Comparison of ENCODE assay signal across 8 cellular contexts in the genomic region with DNA sequence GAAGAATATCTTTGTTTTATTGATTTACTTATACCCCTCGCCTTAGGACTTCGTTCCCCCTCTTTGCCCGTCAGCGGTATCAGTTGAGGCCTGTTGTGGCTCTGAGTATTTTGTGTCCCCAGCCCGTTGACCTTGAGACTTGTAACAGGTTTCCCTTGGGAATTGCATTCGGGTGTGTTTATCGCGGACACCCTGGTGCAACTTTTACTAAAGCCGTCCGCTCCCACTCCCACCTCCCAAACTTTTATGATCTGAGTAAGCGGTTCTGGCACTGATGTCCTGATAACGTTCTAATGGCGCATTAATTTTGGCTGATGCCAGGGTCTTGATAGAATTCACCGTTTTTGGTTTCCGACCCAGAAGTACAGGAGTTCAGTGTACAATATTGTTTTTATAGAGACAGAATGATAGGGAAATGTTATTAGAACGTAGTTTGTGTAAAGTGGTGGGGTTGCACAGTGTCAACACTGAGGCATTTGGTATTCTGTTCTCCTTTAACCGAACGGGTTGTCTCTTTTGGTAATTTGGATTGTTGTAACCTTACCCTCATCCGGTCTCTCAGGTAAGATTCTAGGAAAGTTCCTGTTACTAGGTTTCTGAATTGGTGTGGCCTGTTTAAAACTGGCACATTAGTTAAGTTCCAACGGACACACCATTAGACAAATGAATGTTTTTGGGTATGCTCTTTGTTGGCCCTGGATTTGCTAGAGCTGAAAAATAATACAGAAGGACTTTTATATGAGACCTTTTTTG. TPM values are rescaled to one million over a fixed set of nuclear protein-coding genes. Genes with fewer than 3 reads are reported as not detected.
DNase-seq lines count a peak whose midpoint lies in the region; ATAC-seq and TF ChIP-seq lines count a peak whose summit lies in the region.

No MANE protein-coding gene starts in this region.

- H3K27me3 Mint-ChIP-seq in Calu3 (ENCODE audit: unreplicated experiment): no peaks in the 10 kb centered on the region
- H3K27me3 Mint-ChIP-seq in activated naive CD8-positive, alpha-beta T cell treated with anti-CD3 and anti-CD28 coated beads for 36 hours: peaks cover 4% of the 10 kb centered on the region

- ATAC-seq in left cardiac atrium (peak; percentile 8 to 34), psoas muscle (peak; percentile 17 to 55 (median 38)), HG03442 (IDR thresholded peaks at IDR 0.05; ENCODE audit: unreplicated experiment) (no peak)

- peak overlapping the region; percentile 96 for H3K9ac ChIP-seq in HUES64 (ENCODE audit: low read depth, low read length)

- BruUV-seq in Calu3 (replicated peaks; lab: Mats Ljungman, UMichigan): TSS peak; percentile 30

- under 1% methylated on average over 20 of the region's 20 CpGs for WGBS in HUES64
- 1% methylated on average over 20 of the region's 20 CpGs for WGBS in psoas muscle, 3 donors

- H3K9me3 ChIP-seq in HUES64 (ENCODE audit: insufficient read depth, low read depth, low read length) (no peaks in the 10 kb centered on the region), psoas muscle (no peaks in the 10 kb centered on the region)

- H3K27me3 ChIP-seq in HUES64 (ENCODE audit: insufficient read depth, low read length) (no peaks in the 10 kb centered on the region), psoas muscle (ENCODE audit: insufficient read depth in 3 of 3, low read length in 2 of 3) (no peaks in the 10 kb centered on the region)

- intact Hi-C loops in Calu3 (cut with micrococcal nuclease; ENCODE audit: unreplicated experiment): no loop called here
- intact Hi-C loops in left cardiac atrium (cut with DNase I): loop anchor here in 1 of 2 donors (5.0 kb wide), 1 partner anchor 52 kb away; the partner anchor contains the start of genes CHP1 and EXD1
- intact Hi-C loops in psoas muscle (cut with DNase I): loop anchor here (5.0 kb wide), 2 partner anchors 48 to 52 kb away; partner anchors contain the start of genes CHP1 (in 1 of the 2), EXD1 (in 1 of the 2), NUSAP1 (in 1 of the 2) and OIP5 (in 1 of the 2)

- no peaks in the 10 kb centered on the region for H3K9me3 Mint-ChIP-seq in Calu3 (ENCODE audit: low read depth, unreplicated experiment)
- H3K9me3 Mint-ChIP-seq in activated naive CD8-positive, alpha-beta T cell treated with anti-CD3 and anti-CD28 coated beads for 36 hours: peaks cover 1% of the 10 kb centered on the region

- peaks cover 51% of the 10 kb centered on the region for H3K36me3 Mint-ChIP-seq in Calu3 (ENCODE audit: insufficient read depth, unreplicated experiment)
- H3K36me3 Mint-ChIP-seq in activated naive CD8-positive, alpha-beta T cell treated with anti-CD3 and anti-CD28 coated beads for 36 hours: peaks cover 46% of the 10 kb centered on the region

- CTCF ChIA-PET in Calu3 (lab: Charles Lee): interaction anchor here (1.0 kb wide), 1 partner anchor 10 kb away, joined by 3 read pairs; no protein-coding TSS in a partner anchor

- H3K27ac Mint-ChIP-seq in Calu3 (ENCODE audit: unreplicated experiment): peak overlapping the region; percentile 92
- H3K27ac Mint-ChIP-seq in activated naive CD8-positive, alpha-beta T cell treated with anti-CD3 and anti-CD28 coated beads for 36 hours: peak overlapping the region; percentile 92

- H3K4me3 ChIP-seq in HUES64 (ENCODE audit: low read length) (peak overlapping the region; percentile 93), psoas muscle (peak overlapping the region; percentile 100)

- TF ChIP-seq CTCF in Calu3 (IDR thresholded peaks at IDR 0.05; ENCODE audit: unreplicated experiment) (no peak), psoas muscle (IDR thresholded peaks at IDR 0.05) (no peak)

- peaks cover 51% of the 10 kb centered on the region for H3K36me3 ChIP-seq in HUES64 (ENCODE audit: insufficient read depth, low read length)
- peaks cover 0 to 62% of the 10 kb centered on the region in 2 donors for H3K36me3 ChIP-seq in psoas muscle (ENCODE audit: insufficient read depth in 1 of 2, low read depth in 1 of 2)

- H3K27ac ChIP-seq in HUES64 (ENCODE audit: low read depth, low read length) (peak overlapping the region; percentile 88), psoas muscle (peak overlapping the region; percentile 95)

- H3K4me1 Mint-ChIP-seq in Calu3 (ENCODE audit: low read depth, unreplicated experiment): no peaks in the 10 kb centered on the region
- H3K4me1 Mint-ChIP-seq in activated naive CD8-positive, alpha-beta T cell treated with anti-CD3 and anti-CD28 coated beads for 36 hours: peaks cover 42% of the 10 kb centered on the region

- peak overlapping the region; percentile 85 for H3K4me3 Mint-ChIP-seq in Calu3 (ENCODE audit: low read depth, unreplicated experiment)
- H3K4me3 Mint-ChIP-seq in activated naive CD8-positive, alpha-beta T cell treated with anti-CD3 and anti-CD28 coated beads for 36 hours: peak overlapping the region; percentile 97

- DNase-seq in Calu3: no peak
- no peak for DNase-seq in activated naive CD8-positive, alpha-beta T cell treated with anti-CD3 and anti-CD28 coated beads for 36 hours
- no peak for DNase-seq in left cardiac atrium
- no peak for DNase-seq in psoas muscle
- no peak for DNase-seq in NCI-H1105 (lab: John Stamatoyannopoulos, UW)
- no peak for DNase-seq in retina

- H3K4me1 ChIP-seq in HUES64 (ENCODE audit: insufficient read depth, low read length) (peaks cover 6% of the 10 kb centered on the region; the same call in 1 of the 2 replicates), psoas muscle (peaks cover 32% of the 10 kb centered on the region)

RNA-seq across cellular contexts. Expression of gene OIP5, which starts 47.8 kb away (rescaled TPM):
- 8.0 and 8.5 TPM in 2 replicates for total RNA-seq in Calu3 (2022)
- 41.3 TPM for polyA plus RNA-seq in HUES64 (2013, experiment 1 of 2)
- polyA plus RNA-seq in HUES64 (2013, experiment 2 of 2): 40.6 TPM
- total RNA-seq in activated naive CD8-positive, alpha-beta T cell treated with anti-CD3 and anti-CD28 coated beads for 36 hours: 10 to 100 TPM; 21.6 to 23.0 TPM
- total RNA-seq in left cardiac atrium: under 1 TPM; 0.21 to 0.41 TPM
- 1 to 10 TPM in 3 of 4 donors, under 1 TPM in 1; 0.89 to 5.4 (median 2.5) TPM for total RNA-seq in psoas muscle
- 1 to 10 TPM in 2 of 3 donors, under 1 TPM in 1; 0.31 to 2.4 (median 1.8) TPM for polyA plus RNA-seq in psoas muscle

RNA-seq across cellular contexts. Expression of gene NUSAP1, which starts 48.1 kb away (rescaled TPM):
- total RNA-seq in Calu3 (2022) (70.9 and 88.0 TPM in 2 replicates), left cardiac atrium (1 to 10 TPM; 1.1 to 4.6 TPM), psoas muscle (1 to 10 TPM; 2.1 to 4.6 (median 2.9) TPM)
- polyA plus RNA-seq in HUES64 (2013, experiment 1 of 2): 80.0 TPM
- polyA plus RNA-seq in HUES64 (2013, experiment 2 of 2): 99.9 TPM
- 100 to 1,000 TPM; 155 to 165 TPM for total RNA-seq in activated naive CD8-positive, alpha-beta T cell treated with anti-CD3 and anti-CD28 coated beads for 36 hours
- polyA plus RNA-seq in psoas muscle: 1 to 10 TPM; 1.0 to 5.6 (median 1.6) TPM

RNA-seq across cellular contexts. Expression of gene CHP1, which starts 53.5 kb away (rescaled TPM):
- total RNA-seq in Calu3 (2022) (67.1 and 67.7 TPM in 2 replicates), left cardiac atrium (100 to 1,000 TPM; 113 to 123 TPM), psoas muscle (100 to 1,000 TPM; 103 to 194 (median 137) TPM)
- 50.6 TPM for polyA plus RNA-seq in HUES64 (2013, experiment 1 of 2)
- polyA plus RNA-seq in HUES64 (2013, experiment 2 of 2): 55.0 TPM
- 10 to 100 TPM; 29.1 to 32.8 TPM for total RNA-seq in activated naive CD8-positive, alpha-beta T cell treated with anti-CD3 and anti-CD28 coated beads for 36 hours
- polyA plus RNA-seq in psoas muscle: 10 to 100 TPM; 53.6 to 92.1 (median 63.7) TPM

RNA-seq across cellular contexts. Expression of gene EXD1, which starts 54.0 kb away (rescaled TPM):
- total RNA-seq in Calu3 (2022): not detected in 2 replicates
- polyA plus RNA-seq in HUES64 (2013, experiment 1 of 2): not detected
- not detected for polyA plus RNA-seq in HUES64 (2013, experiment 2 of 2)
- not detected for total RNA-seq in activated naive CD8-positive, alpha-beta T cell treated with anti-CD3 and anti-CD28 coated beads for 36 hours
- not detected for total RNA-seq in left cardiac atrium
- total RNA-seq in psoas muscle: not detected
- polyA plus RNA-seq in psoas muscle: under 1 TPM in 1 of 3 donors, not detected in 2; 0.43 TPM

Comparison
In these comparisons a context has a peak if more than half of its experiments do, and no peak if none do; other contexts are left out.
1. RNA of gene NUSAP1, which starts 48.1 kb away (total RNA-seq): 155 to 165 TPM in activated naive CD8-positive, alpha-beta T cell treated with anti-CD3 and anti-CD28 coated beads for 36 hours and 70.9 to 88.0 TPM in Calu3; 1.1 to 4.6 TPM in left cardiac atrium and 2.1 to 4.6 TPM in psoas muscle; every median in the first group is over 10 times any median in the second.